ENCODE assay signal across 8 cellular contexts in genomic region chr5:177311361-177311722, GRCh38. TPM values are rescaled to one million over a fixed set of nuclear protein-coding genes. Genes with fewer than 3 reads are reported as not detected.
A peak's percentile ranks its signal among the peaks of the same experiment; 100 is the strongest.
DNase-seq lines count a peak whose midpoint lies in the region; ATAC-seq and TF ChIP-seq lines count a peak whose summit lies in the region.

No MANE protein-coding gene starts in this region.

- ATAC-seq in GM21723 (IDR thresholded peaks at IDR 0.05; ENCODE audit: unreplicated experiment) (peak; percentile 1), SK-N-SH treated with all-trans-retinoic acid at 6 μM for 48 hours (peak; percentile 43), heart left ventricle (no peak), gastrocnemius medialis (no peak), HG03457 (IDR thresholded peaks at IDR 0.05; ENCODE audit: unreplicated experiment) (no peak), GM21447 (IDR thresholded peaks at IDR 0.05; ENCODE audit: unreplicated experiment) (no peak)

- in situ Hi-C loops in gastrocnemius medialis (cut with MboI; ENCODE audit: low sequenced_read_pairs in 4 of 4) = no loop called here

- TF ChIP-seq POLR2A in heart left ventricle (IDR thresholded peaks at IDR 0.05) = no peak
- TF ChIP-seq POLR2A in gastrocnemius medialis (IDR thresholded peaks at IDR 0.05) = no peak

- H3K9me3 ChIP-seq in AG04450 (ENCODE audit: control insufficient read depth, insufficient read depth, low read length) = no peaks in the 10 kb centered on the region; the same call in 1 of the 2 replicates
- no peaks in the 10 kb centered on the region for H3K9me3 ChIP-seq in heart left ventricle
- H3K9me3 ChIP-seq in gastrocnemius medialis = no peaks in the 10 kb centered on the region

- peak overlapping the region; percentile 68 for H3K4me3 ChIP-seq in AG04450 (ENCODE audit: low read depth, low read length)
- peak overlapping the region in 11 of 12 donors; percentile 31 to 65 (median 58) for H3K4me3 ChIP-seq in heart left ventricle
- peak overlapping the region; percentile 60 to 96 (median 78) for H3K4me3 ChIP-seq in gastrocnemius medialis

- TF ChIP-seq CTCF in AG04450 (IDR thresholded peaks at IDR 0.05; ENCODE audit: low read depth, low read length) = no peak
- TF ChIP-seq CTCF in heart left ventricle (IDR thresholded peaks at IDR 0.05) = no peak
- no peak for TF ChIP-seq CTCF in gastrocnemius medialis (IDR thresholded peaks at IDR 0.05 in 4 of 5, conservative IDR thresholded peaks at IDR 0.05 in 1 of 5)

- H3K27ac ChIP-seq in AG04450 (ENCODE audit: low read depth, low read length) (no peak overlapping the region), heart left ventricle (peak overlapping the region in 1 of 12 donors; percentile 10), gastrocnemius medialis (peak overlapping the region in 3 of 4 donors; percentile 58 to 83 (median 80))

- H3K27me3 ChIP-seq in AG04450 (ENCODE audit: control insufficient read depth, insufficient read depth, low read length) = no peaks in the 10 kb centered on the region
- H3K27me3 ChIP-seq in heart left ventricle = no peaks in the 10 kb centered on the region
- H3K27me3 ChIP-seq in gastrocnemius medialis = no peaks in the 10 kb centered on the region

- CTCF ChIA-PET in AG04450 (lab: Charles Lee) = interaction anchor here (2.5 kb wide), 1 partner anchor 11 kb away, joined by 22 read pairs; no protein-coding TSS in a partner anchor

- DNase-seq in AG04450 (ENCODE audit: low read depth, low spot score) (no peak), heart left ventricle (peak in 2 of 5 donors; percentile 38 to 40), gastrocnemius medialis (no peak)
- no peak for DNase-seq in activated CD8-positive, alpha-beta memory T cell treated with anti-CD3 and anti-CD28 coated beads for 24 hours

- H3K4me1 ChIP-seq in heart left ventricle (peaks cover 0 to 72% (median 25%) of the 10 kb centered on the region in 12 donors), gastrocnemius medialis (peaks cover 27 to 28% of the 10 kb centered on the region in 2 donors)

- intact Hi-C loops in heart left ventricle (cut with DNase I) = loop anchor here in 7 of 10 donors (5.0 to 10.0 kb wide), 6 partner anchors 53 to 197 kb away; partner anchors contain the start of genes DOK3 (in 1 of the 7) and SLC34A1 (in 1 of the 7)
- intact Hi-C loops in gastrocnemius medialis (cut with DNase I; ENCODE audit: low total_unique reads) = loop anchor here (5.0 kb wide), 2 partner anchors 56 to 146 kb away; no protein-coding TSS in a partner anchor

- 1 to 26% (median 1%) methylated on average over 10 to 27 of the region's 27 CpGs for WGBS in heart left ventricle, 4 donors

- POLR2A ChIA-PET in AG04450 (lab: Yijun Ruan, JAX) = no interaction called here

- peaks cover 0 to 17% (median 11%) of the 10 kb centered on the region in 9 donors for H3K36me3 ChIP-seq in heart left ventricle
- H3K36me3 ChIP-seq in gastrocnemius medialis = peaks cover 0 to 9% of the 10 kb centered on the region in 2 donors

TF ChIP-seq in SK-N-SH treated with all-trans-retinoic acid at 6 μM for 48 hours, 23 proteins besides CTCF, POLR2A, EP300 and RAD21 (continues in another document):
- TF ChIP-seq GLIS3 (CRISPR knock-in tag; IDR thresholded peaks at IDR 0.05) = no peak
- TF ChIP-seq ISL1 (CRISPR knock-in tag; IDR thresholded peaks at IDR 0.05) = no peak
- TF ChIP-seq SNAI2 (CRISPR knock-in tag; IDR thresholded peaks at IDR 0.05) = no peak
- TF ChIP-seq ZNF70 (CRISPR knock-in tag; IDR thresholded peaks at IDR 0.05) = no peak
- no peak for TF ChIP-seq PPARA (CRISPR knock-in tag; IDR thresholded peaks at IDR 0.05; ENCODE audit: borderline replicate concordance)
- no peak for TF ChIP-seq OSR1 (CRISPR knock-in tag; IDR thresholded peaks at IDR 0.05)
- no peak for TF ChIP-seq CSDC2 (CRISPR knock-in tag; IDR thresholded peaks at IDR 0.05)
- TF ChIP-seq PATZ1 (CRISPR knock-in tag; IDR thresholded peaks at IDR 0.05; ENCODE audit: borderline replicate concordance) = no peak
- no peak for TF ChIP-seq ARNTL (CRISPR knock-in tag; IDR thresholded peaks at IDR 0.05; ENCODE audit: borderline replicate concordance, low read depth)
- no peak for TF ChIP-seq ZC3H10 (CRISPR knock-in tag; IDR thresholded peaks at IDR 0.05)
- TF ChIP-seq TSHZ2 (CRISPR knock-in tag; IDR thresholded peaks at IDR 0.05) = no peak
- TF ChIP-seq CSRNP3 (CRISPR knock-in tag; IDR thresholded peaks at IDR 0.05) = no peak
- no peak for TF ChIP-seq TCF4 (CRISPR knock-in tag; IDR thresholded peaks at IDR 0.05; ENCODE audit: borderline replicate concordance)
- TF ChIP-seq ZNF565 (CRISPR knock-in tag; conservative IDR thresholded peaks at IDR 0.05; ENCODE audit: low read depth) = no peak

RNA-seq across cellular contexts. Expression of gene MXD3, which starts 0.4 kb away (rescaled TPM):
- polyA plus RNA-seq in AG04450 (2011; rRNA removed) (2.8 and 2.9 TPM in 2 replicates), heart left ventricle (1 to 10 TPM; 1.3 to 2.5 TPM)
- polyA minus RNA-seq in AG04450 (2011; rRNA and poly(A)+ RNA removed) = 1.8 and 2.2 TPM in 2 replicates
- total RNA-seq in heart left ventricle (1 to 10 TPM in 8 of 9 donors, under 1 TPM in 1; 0.52 to 9.1 (median 3.1) TPM), gastrocnemius medialis (1 to 10 TPM in 3 of 4 donors, under 1 TPM in 1; 0.90 to 7.8 (median 3.5) TPM)

RNA-seq across cellular contexts. Expression of gene PRELID1, which starts 7.7 kb away (rescaled TPM):
- polyA plus RNA-seq in AG04450 (2011; rRNA removed) (135 and 158 TPM in 2 replicates), heart left ventricle (100 to 1,000 TPM in 1 of 2 donors, 10 to 100 TPM in 1; 33.8 to 160 TPM)
- polyA minus RNA-seq in AG04450 (2011; rRNA and poly(A)+ RNA removed) = 84.1 and 108 TPM in 2 replicates
- total RNA-seq in heart left ventricle (10 to 100 TPM; 30.3 to 80.6 (median 42.4) TPM), gastrocnemius medialis (10 to 100 TPM; 13.4 to 45.8 (median 28.2) TPM)

RNA-seq across cellular contexts. Expression of gene RAB24, which starts 7.8 kb away (rescaled TPM):
- polyA plus RNA-seq in AG04450 (2011; rRNA removed) (35.4 and 38.8 TPM in 2 replicates), heart left ventricle (10 to 100 TPM; 23.8 to 28.3 TPM)
- polyA minus RNA-seq in AG04450 (2011; rRNA and poly(A)+ RNA removed) = 12.2 and 15.5 TPM in 2 replicates
- total RNA-seq in heart left ventricle (10 to 100 TPM; 11.6 to 27.5 (median 18.9) TPM), gastrocnemius medialis (10 to 100 TPM; 11.4 to 22.8 (median 14.5) TPM)

RNA-seq across cellular contexts. Expression of gene LMAN2, which starts 40.1 kb away (rescaled TPM):
- polyA plus RNA-seq in AG04450 (2011; rRNA removed) = 150 and 212 TPM in 2 replicates
- polyA minus RNA-seq in AG04450 (2011; rRNA and poly(A)+ RNA removed) = 183 and 249 TPM in 2 replicates
- 100 to 1,000 TPM in 3 of 9 donors, 10 to 100 TPM in 6; 50.2 to 155 (median 63.6) TPM for total RNA-seq in heart left ventricle
- polyA plus RNA-seq in heart left ventricle = 100 to 1,000 TPM in 1 of 2 donors, 10 to 100 TPM in 1; 43.3 to 313 TPM
- total RNA-seq in gastrocnemius medialis = 100 to 1,000 TPM in 1 of 4 donors, 10 to 100 TPM in 3; 70.2 to 109 (median 86.6) TPM

RNA-seq across cellular contexts. Expression of gene RGS14, which starts 46.4 kb away (rescaled TPM):
- 2.6 and 4.4 TPM in 2 replicates for polyA plus RNA-seq in AG04450 (2011; rRNA removed)
- polyA minus RNA-seq in AG04450 (2011; rRNA and poly(A)+ RNA removed) = 1.4 and 4.7 TPM in 2 replicates
- total RNA-seq in heart left ventricle = 10 to 100 TPM in 1 of 9 donors, 1 to 10 TPM in 8; 1.3 to 10.7 (median 2.9) TPM
- polyA plus RNA-seq in heart left ventricle = 1 to 10 TPM; 3.7 to 4.9 TPM
- total RNA-seq in gastrocnemius medialis = 10 to 100 TPM in 1 of 4 donors, 1 to 10 TPM in 3; 1.6 to 25.9 (median 5.0) TPM

Comparison
In these comparisons a context has a peak if more than half of its experiments do, and no peak if none do; other contexts are left out.
1. ATAC-seq: peak in GM21723 (single experiment) and SK-N-SH treated with all-trans-retinoic acid at 6 μM for 48 hours (single experiment); none in heart left ventricle (0 of 4), gastrocnemius medialis (0 of 2), HG03457 (single experiment) and GM21447 (single experiment).
2. Peak in every context shown above with its lines, with median percentiles within 50 percentile points of each other: H3K4me3 ChIP-seq.